In the genomic region with DNA sequence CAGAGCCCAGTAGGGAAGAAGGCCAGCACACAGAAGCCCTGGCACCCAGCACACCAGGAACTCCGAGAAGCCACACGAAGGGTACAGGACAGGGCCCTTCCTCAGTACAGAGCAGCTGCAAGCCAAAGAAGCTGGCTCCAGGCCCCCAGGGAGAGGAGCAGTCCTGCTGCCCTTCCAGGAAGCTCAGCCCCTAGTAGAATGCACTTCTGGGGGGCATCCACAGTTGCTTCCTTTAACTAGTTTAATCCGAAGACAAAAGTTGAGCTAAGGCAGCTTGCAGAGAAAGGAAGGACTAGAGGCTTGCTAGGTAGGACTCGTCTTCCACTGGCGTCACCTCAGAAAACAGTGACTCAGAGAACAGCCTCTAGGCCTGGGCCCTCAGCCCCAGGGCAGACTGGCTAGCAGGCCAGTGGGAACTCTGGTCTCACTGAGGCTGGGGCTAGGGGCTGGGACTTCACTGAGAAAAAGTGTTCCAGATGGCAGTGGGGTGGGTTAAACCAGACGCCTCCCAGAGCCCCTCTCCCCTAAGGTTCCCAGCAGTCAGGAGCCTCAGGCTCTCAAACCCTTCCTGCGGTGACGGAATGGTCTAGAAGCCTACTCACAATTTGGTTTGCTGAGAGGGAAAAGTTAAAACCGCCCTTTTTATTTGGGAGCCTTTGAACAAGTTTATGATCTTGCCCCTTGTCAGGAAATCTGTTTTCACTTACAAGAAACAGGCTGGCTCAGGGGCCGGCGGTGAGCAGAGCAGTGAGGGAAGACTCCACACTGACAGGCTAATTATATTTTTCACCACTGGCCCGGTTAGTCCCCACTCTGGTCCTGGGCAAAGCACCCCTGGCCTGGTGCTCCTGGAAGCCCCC, we compare ENCODE assay signal across 14 cellular contexts. TPM values are rescaled to one million over a fixed set of nuclear protein-coding genes. Genes with fewer than 3 reads are reported as not detected.
DNase-seq lines count a peak whose midpoint lies in the region; ATAC-seq, FAIRE-seq and TF ChIP-seq lines count a peak whose summit lies in the region.
"Had no signal": no experiment of that assay in that cellular context is flagged by ENCODE, and none has a peak within 500 bp of the region (broad histone marks: within the 10 kb centered on the region; RNA-seq: fewer than 3 reads in every experiment).

No MANE protein-coding gene starts in this region.

- no peak overlapping the region for H2BK15ac ChIP-seq in mesenchymal stem cell (ENCODE audit: low read depth, poor library complexity, severe bottlenecking)

- H3K27ac ChIP-seq in mesenchymal stem cell (ENCODE audit: low read length, poor library complexity, severe bottlenecking), result no peak overlapping the region
- peak overlapping the region; percentile 62 for H3K27ac ChIP-seq in vagina
- H3K27ac ChIP-seq: lower lobe of right lung had no signal

- peak overlapping the region; percentile 74 for H3K9ac ChIP-seq in mesenchymal stem cell (ENCODE audit: low read length)

- ATAC-seq in Right ventricle myocardium inferior (peak; percentile 28), Right ventricle myocardium superior (ENCODE audit: poor library complexity) (no peak)

- no peaks in the 10 kb centered on the region for H3K36me3 ChIP-seq in bronchial epithelial cell (ENCODE audit: control insufficient read depth, insufficient read depth, low read length)
- peaks cover 0 to 9% of the 10 kb centered on the region in 2 experiments for H3K36me3 ChIP-seq in mesenchymal stem cell (ENCODE audit: control insufficient read depth in 1 of 2, insufficient read depth in 2 of 2, low read depth in 1 of 2, low read length in 2 of 2)
- no peaks in the 10 kb centered on the region for H3K36me3 ChIP-seq in vagina
- H3K36me3 ChIP-seq: lower lobe of right lung had no signal

- no peak overlapping the region for H2AFZ ChIP-seq in mesenchymal stem cell (ENCODE audit: low read depth, low read length)

- intact Hi-C loops in Right ventricle myocardium inferior (cut with DNase I) (no loop called here), Right ventricle myocardium superior (cut with DNase I) (loop anchor here (5.0 kb wide), 1 partner anchor 34 kb away; no protein-coding TSS in a partner anchor), vagina (cut with DNase I) (no loop called here)

- TF ChIP-seq CTCF in bronchial epithelial cell (IDR thresholded peaks at IDR 0.05; ENCODE audit: insufficient read depth, low read length, severe bottlenecking) (no peak), vagina (IDR thresholded peaks at IDR 0.05) (no peak)

- TF ChIP-seq POLR2A in vagina (IDR thresholded peaks at IDR 0.05), result no peak

- H3K4me2 ChIP-seq in mesenchymal stem cell (ENCODE audit: low read length, poor library complexity, severe bottlenecking), result no peak overlapping the region

- H2BK120ac ChIP-seq in mesenchymal stem cell (ENCODE audit: low read depth, low read length), result no peak overlapping the region

- H3K18ac ChIP-seq in mesenchymal stem cell (ENCODE audit: low read depth in 1 of 2, low read length in 2 of 2), result no peak overlapping the region

- no peaks in the 10 kb centered on the region for H3K9me3 ChIP-seq in mesenchymal stem cell (ENCODE audit: control insufficient read depth, low read length)
- H3K9me3 ChIP-seq in vagina, result no peaks in the 10 kb centered on the region
- H3K9me3 ChIP-seq: lower lobe of right lung had no signal

- no peak overlapping the region for H3K4ac ChIP-seq in mesenchymal stem cell (ENCODE audit: low read depth in 1 of 2, low read length in 2 of 2)

- no peaks in the 10 kb centered on the region for H3K27me3 ChIP-seq in bronchial epithelial cell (ENCODE audit: control insufficient read depth, insufficient read depth, low read length)
- no peaks in the 10 kb centered on the region for H3K27me3 ChIP-seq in mesenchymal stem cell (ENCODE audit: control insufficient read depth in 1 of 2, insufficient read depth in 1 of 2, low read length in 2 of 2)
- H3K27me3 ChIP-seq in vagina, result no peaks in the 10 kb centered on the region

- no peak overlapping the region for H3K4me3 ChIP-seq in bronchial epithelial cell (ENCODE audit: low read depth, low read length)
- H3K4me3 ChIP-seq in mesenchymal stem cell (ENCODE audit: insufficient read depth in 1 of 2, low read depth in 1 of 2, low read length in 2 of 2), result peak overlapping the region in 1 of 2 experiments; percentile 67
- peak overlapping the region; percentile 34 to 38 for H3K4me3 ChIP-seq in vagina
- H3K4me3 ChIP-seq: lower lobe of right lung had no signal

- H3K4me1 ChIP-seq in mesenchymal stem cell (ENCODE audit: control insufficient read depth, insufficient read depth, low read depth, low read length) (peaks cover 14% of the 10 kb centered on the region), vagina (peaks cover 16% of the 10 kb centered on the region)
- H3K4me1 ChIP-seq: lower lobe of right lung had no signal

- FAIRE-seq in bronchial epithelial cell (lab: Jason Lieb, UNC), result no peak
- no peak for FAIRE-seq in urothelium cell line (lab: Jason Lieb, UNC)
- FAIRE-seq: A204.1 had no signal

- WGBS in mesenchymal stem cell, result 62% methylated on average over 11 of the region's 12 CpGs

- no peak overlapping the region for H2BK12ac ChIP-seq in mesenchymal stem cell (ENCODE audit: low read length in 2 of 2)

- no peak overlapping the region for H2AK5ac ChIP-seq in mesenchymal stem cell (ENCODE audit: low read length, severe bottlenecking)

- H3K14ac ChIP-seq in mesenchymal stem cell (ENCODE audit: low read length in 2 of 2), result no peak overlapping the region

- no peak overlapping the region for H3K23ac ChIP-seq in mesenchymal stem cell (ENCODE audit: low read length in 2 of 2)

- DNase-seq in Right ventricle myocardium inferior (ENCODE audit: missing footprints) (no peak), Right ventricle myocardium superior (no peak), bronchial epithelial cell (ENCODE audit: low read depth) (peak; percentile 29), mesenchymal stem cell (peak; percentile 47), vagina (ENCODE audit: extremely low spot score in 2 of 2) (no peak), HuH-7.5 (ENCODE audit: low spot score) (no peak), KG1 (lab: John Stamatoyannopoulos, UW) (no peak), urothelium cell line (ENCODE audit: low spot score) (no peak)
- DNase-seq: activated CD8-positive, alpha-beta T cell treated with anti-CD3 and anti-CD28 coated beads, Interleukin-2, amount 10 ng/mL, durations not matched to agents 7 days and 5 days; activated naive CD4-positive, alpha-beta T cell treated with Interleukin-2 at 50 U/mL for 16 hours; KBM-7; lower lobe of right lung; OCI-M1 had no signal

- no peak overlapping the region for H2BK5ac ChIP-seq in mesenchymal stem cell (ENCODE audit: low read depth, low read length, poor library complexity, severe bottlenecking)

- peak overlapping the region; percentile 27 for H4K91ac ChIP-seq in mesenchymal stem cell (ENCODE audit: low read length)

- H3K79me1 ChIP-seq in mesenchymal stem cell (replicated peaks; ENCODE audit: low read length, poor library complexity, severe bottlenecking), result no peaks in the 10 kb centered on the region

- H4K8ac ChIP-seq in mesenchymal stem cell (ENCODE audit: low read length), result no peak overlapping the region

RNA-seq across cellular contexts. Expression of a gene that starts 41.4 kb away (rescaled TPM):
- 468 TPM for total RNA-seq in Right ventricle myocardium inferior
- total RNA-seq in Right ventricle myocardium superior, result 369 TPM
- 2,981 and 3,623 TPM in 2 replicates for total RNA-seq in bronchial epithelial cell
- 7,126 TPM for polyA plus RNA-seq in mesenchymal stem cell (2013, experiment 1 of 2)
- 6,723 TPM for polyA plus RNA-seq in mesenchymal stem cell (2013, experiment 2 of 2)
- 2,441 TPM for total RNA-seq in vagina

RNA-seq across cellular contexts. Expression of a gene that starts 57.0 kb away (rescaled TPM):
- total RNA-seq in Right ventricle myocardium inferior (0.19 TPM), Right ventricle myocardium superior (0.19 TPM), bronchial epithelial cell (1.2 and 1.3 TPM in 2 replicates), vagina (6.6 TPM)
- polyA plus RNA-seq in mesenchymal stem cell (2013, experiment 1 of 2), result 0.23 TPM
- 0.15 TPM for polyA plus RNA-seq in mesenchymal stem cell (2013, experiment 2 of 2)

Comparison
In these comparisons a context has a peak if more than half of its experiments do, and no peak if none do; other contexts are left out.
1. DNase-seq: peak in bronchial epithelial cell (single experiment) and mesenchymal stem cell (single experiment); none in Right ventricle myocardium inferior (single experiment), Right ventricle myocardium superior (single experiment), vagina (0 of 2), HuH-7.5 (single experiment), KG1 (single experiment) and urothelium cell line (single experiment).